8 cellular contexts compared by ENCODE assay signal in genomic region chr3:175941352-175941751, GRCh38.
DNase-seq lines count a peak whose midpoint lies in the region; ATAC-seq, FAIRE-seq and TF ChIP-seq lines count a peak whose summit lies in the region.

No MANE protein-coding gene starts in this region.

- no peak overlapping the region for H2AFZ ChIP-seq in keratinocyte (ENCODE audit: control insufficient read depth, low read length)

- H3K9me3 ChIP-seq in RWPE2 (ENCODE audit: severe bottlenecking) (no peaks in the 10 kb centered on the region), keratinocyte (ENCODE audit: control insufficient read depth, low read depth, low read length) (no peaks in the 10 kb centered on the region)

- FAIRE-seq in keratinocyte (lab: Jason Lieb, UNC), result no peak

- dilution Hi-C loops in keratinocyte (cut with MboI; ENCODE audit: extremely low pct_ligation_motif_present, low sequenced_read_pairs), result no loop called here

- no peaks in the 10 kb centered on the region for H3K79me2 ChIP-seq in keratinocyte (ENCODE audit: control insufficient read depth, insufficient read depth, low read length)

- H3K4me2 ChIP-seq in keratinocyte (ENCODE audit: control insufficient read depth, extremely low read depth, insufficient read depth, low read depth, low read length), result no peak overlapping the region

- H4K20me1 ChIP-seq in keratinocyte (ENCODE audit: control insufficient read depth, extremely low read depth, insufficient read depth, low read length), result no peaks in the 10 kb centered on the region

- DNase-seq in Daoy (ENCODE audit: low read depth) (peak; percentile 20), HEK293T (ENCODE audit: extremely low spot score) (peak; percentile 6), RWPE2 (ENCODE audit: low spot score) (no peak), keratinocyte (ENCODE audit: low read depth, low spot score) (no peak), GDM1 (lab: John Stamatoyannopoulos, UW) (no peak), NCI-H510A (lab: John Stamatoyannopoulos, UW) (no peak), middle frontal gyrus (ENCODE audit: extremely low spot score, low spot score) (no peak)

- H3K27me3 ChIP-seq in RWPE2 (ENCODE audit: insufficient read depth, poor library complexity, severe bottlenecking) (no peaks in the 10 kb centered on the region), keratinocyte (ENCODE audit: control insufficient read depth, extremely low read depth, insufficient read depth, low read length) (no peaks in the 10 kb centered on the region)

- TF ChIP-seq CTCF in RWPE2 (IDR thresholded peaks at IDR 0.05; ENCODE audit: poor library complexity, severe bottlenecking) (peak; percentile 19), keratinocyte (optimal IDR thresholded peaks at IDR 0.05 in 1 of 3, IDR thresholded peaks at IDR 0.05 in 1 of 3, conservative IDR thresholded peaks at IDR 0.05 in 1 of 3; ENCODE audit: extremely low read depth in 1 of 3, insufficient read depth in 2 of 3, low read length in 3 of 3) (peak; percentile 50 to 63 (median 57))

- H3K4me3 ChIP-seq in RWPE2 (ENCODE audit: severe bottlenecking), result no peak overlapping the region
- H3K4me3 ChIP-seq in keratinocyte (ENCODE audit: control insufficient read depth in 2 of 3, extremely low read depth in 1 of 3, insufficient read depth in 2 of 3, low read depth in 1 of 3, low read length in 3 of 3), result no peak overlapping the region

- no peak overlapping the region for H3K9ac ChIP-seq in keratinocyte (ENCODE audit: control insufficient read depth, extremely low read depth, insufficient read depth, low read length)

- CTCF ChIA-PET in HEK293T (lab: Yijun Ruan, JAX), result no interaction called here

- POLR2A ChIA-PET in HEK293T (lab: Yijun Ruan, JAX), result no interaction called here

- no peaks in the 10 kb centered on the region for H3K9me1 ChIP-seq in keratinocyte (ENCODE audit: control insufficient read depth, extremely low read depth, insufficient read depth, low read length)

- ATAC-seq in RWPE2 (ENCODE audit: low read depth), result no peak
- ATAC-seq in HG02884 (IDR thresholded peaks at IDR 0.05; ENCODE audit: unreplicated experiment), result no peak

- H3K27ac ChIP-seq in RWPE2 (ENCODE audit: poor library complexity, severe bottlenecking) (no peak overlapping the region), keratinocyte (ENCODE audit: control insufficient read depth, insufficient read depth, low read length) (no peak overlapping the region)

- H3K36me3 ChIP-seq in RWPE2 (ENCODE audit: low read depth), result no peaks in the 10 kb centered on the region
- no peaks in the 10 kb centered on the region for H3K36me3 ChIP-seq in keratinocyte (ENCODE audit: control insufficient read depth in 2 of 2, extremely low read depth in 1 of 2, insufficient read depth in 2 of 2, low read length in 2 of 2)

- H3K4me1 ChIP-seq in RWPE2 (ENCODE audit: insufficient read depth, poor library complexity, severe bottlenecking) (no peaks in the 10 kb centered on the region), keratinocyte (ENCODE audit: control insufficient read depth, extremely low read depth, insufficient read depth, low read length) (no peaks in the 10 kb centered on the region)

TF ChIP-seq in HEK293T, 16 proteins besides CTCF, POLR2A, EP300 and RAD21:
- TF ChIP-seq FOXM1 (IDR thresholded peaks at IDR 0.05; ENCODE audit: borderline replicate concordance), result no peak
- TF ChIP-seq TARDBP (IDR thresholded peaks at IDR 0.05), result no peak
- TF ChIP-seq FOXA1 (IDR thresholded peaks at IDR 0.05), result no peak

Comparison
In these comparisons a context has a peak if more than half of its experiments do, and no peak if none do; other contexts are left out.
1. DNase-seq: peak in Daoy (single experiment) and HEK293T (single experiment); none in RWPE2 (single experiment), keratinocyte (single experiment), GDM1 (single experiment), NCI-H510A (single experiment) and middle frontal gyrus (single experiment).